Comparison of ENCODE assay signal across 10 cellular contexts in genomic region chr5:53520813-53521212, GRCh38. TPM values are rescaled to one million over a fixed set of nuclear protein-coding genes. Genes with fewer than 3 reads are reported as not detected.
"Had no signal": no experiment of that assay in that cellular context is flagged by ENCODE, and none has a peak within 500 bp of the region (broad histone marks: within the 10 kb centered on the region; RNA-seq: fewer than 3 reads in every experiment).

No MANE protein-coding gene starts in this region.

- DNase-seq: H7, Kasumi-1, KG1 had no signal

- ATAC-seq: GM23338, HCT116, HepG2 had no signal

- H3K9me3 ChIP-seq: HAP-1 had no signal

- H3K4me1 Mint-ChIP-seq: GM23338, IgD-negative memory B cell had no signal

- H3K27ac ChIP-seq: HL-60 had no signal

- FAIRE-seq: H1, HepG2 had no signal

- H3K27ac Mint-ChIP-seq: GM23338, IgD-negative memory B cell had no signal

- H3K36me3 Mint-ChIP-seq: IgD-negative memory B cell had no signal

- H3K4me3 Mint-ChIP-seq: GM23338, IgD-negative memory B cell had no signal

- H3K36me3 ChIP-seq: HAP-1 had no signal

- H3K4me3 ChIP-seq: GM23338, HAP-1 had no signal

RNA-seq across cellular contexts. Expression of gene FST, which starts 40.4 kb away (rescaled TPM):
- polyA plus RNA-seq: IgD-negative memory B cell had no signal
